In genomic region chr12:6452245-6452731, GRCh38 we compare ENCODE assay signal across 1 cellular context.
TF ChIP-seq lines count a peak whose summit lies in the region.

No MANE protein-coding gene starts in this region.

TF ChIP-seq in HepG2, 621 proteins besides CTCF, POLR2A, EP300 and RAD21 (continued from another document):
- no peak for TF ChIP-seq ZNF503 (CRISPR knock-in tag; IDR thresholded peaks at IDR 0.05)
- TF ChIP-seq GRHL1 (CRISPR knock-in tag; conservative IDR thresholded peaks at IDR 0.05): no peak
- TF ChIP-seq BCL3 (CRISPR knock-in tag; IDR thresholded peaks at IDR 0.05): 0 out of 2 replicates have a peak, but pooled peaks have one; percentile 24
- no peak for TF ChIP-seq TRIM24 (CRISPR knock-in tag; IDR thresholded peaks at IDR 0.05)
- TF ChIP-seq YEATS2 (CRISPR knock-in tag; IDR thresholded peaks at IDR 0.05; ENCODE audit: borderline replicate concordance): no peak
- no peak for TF ChIP-seq ZNF18 (CRISPR knock-in tag; IDR thresholded peaks at IDR 0.05; ENCODE audit: insufficient replicate concordance)
- no peak for TF ChIP-seq GMEB2 (CRISPR knock-in tag; IDR thresholded peaks at IDR 0.05; ENCODE audit: low read depth)
- TF ChIP-seq ATF3 (CRISPR knock-in tag; IDR thresholded peaks at IDR 0.05): no peak
- no peak for TF ChIP-seq CEBPG (CRISPR knock-in tag; IDR thresholded peaks at IDR 0.05)
- no peak for TF ChIP-seq CREB1 (IDR thresholded peaks at IDR 0.05)
- no peak for TF ChIP-seq CREB1 (CRISPR knock-in tag; IDR thresholded peaks at IDR 0.05)
- no peak for TF ChIP-seq THAP11 (CRISPR knock-in tag; IDR thresholded peaks at IDR 0.05)
- TF ChIP-seq ZNF691 (CRISPR knock-in tag; IDR thresholded peaks at IDR 0.05; ENCODE audit: borderline replicate concordance, low read depth): no peak
- TF ChIP-seq AHDC1 (CRISPR knock-in tag; IDR thresholded peaks at IDR 0.05; ENCODE audit: borderline replicate concordance): no peak
- no peak for TF ChIP-seq SP140L (CRISPR knock-in tag; IDR thresholded peaks at IDR 0.05; ENCODE audit: borderline replicate concordance)
- no peak for TF ChIP-seq RFX1 (IDR thresholded peaks at IDR 0.05)
- TF ChIP-seq ZBTB1 (CRISPR knock-in tag; IDR thresholded peaks at IDR 0.05; ENCODE audit: borderline replicate concordance): no peak
- TF ChIP-seq ZBTB7A (CRISPR knock-in tag; IDR thresholded peaks at IDR 0.05): 0 out of 2 replicates have a peak, but pooled peaks have one; percentile 2
- TF ChIP-seq KDM5B (CRISPR knock-in tag; IDR thresholded peaks at IDR 0.05; ENCODE audit: borderline replicate concordance): 0 out of 2 replicates have a peak, but pooled peaks have one; percentile 12
- TF ChIP-seq MYPOP (CRISPR knock-in tag; IDR thresholded peaks at IDR 0.05): no peak
- TF ChIP-seq PCBP2 (optimal IDR thresholded peaks at IDR 0.05; ENCODE audit: low read depth, low read length, poor library complexity, severe bottlenecking): no peak
- peak; percentile 49; the same call in 1 of the 2 replicates for TF ChIP-seq ZNF710 (CRISPR knock-in tag; IDR thresholded peaks at IDR 0.05; ENCODE audit: borderline replicate concordance)
- TF ChIP-seq XBP1 (CRISPR knock-in tag; IDR thresholded peaks at IDR 0.05): no peak
- TF ChIP-seq HMGXB3 (CRISPR knock-in tag; IDR thresholded peaks at IDR 0.05; ENCODE audit: borderline replicate concordance): no peak
- TF ChIP-seq ZNF335 (CRISPR knock-in tag; IDR thresholded peaks at IDR 0.05): no peak
- TF ChIP-seq ZNF230 (CRISPR knock-in tag; IDR thresholded peaks at IDR 0.05): 0 out of 2 replicates have a peak, but pooled peaks have one; percentile 21
